7 cellular contexts compared by ENCODE assay signal in the genomic region with DNA sequence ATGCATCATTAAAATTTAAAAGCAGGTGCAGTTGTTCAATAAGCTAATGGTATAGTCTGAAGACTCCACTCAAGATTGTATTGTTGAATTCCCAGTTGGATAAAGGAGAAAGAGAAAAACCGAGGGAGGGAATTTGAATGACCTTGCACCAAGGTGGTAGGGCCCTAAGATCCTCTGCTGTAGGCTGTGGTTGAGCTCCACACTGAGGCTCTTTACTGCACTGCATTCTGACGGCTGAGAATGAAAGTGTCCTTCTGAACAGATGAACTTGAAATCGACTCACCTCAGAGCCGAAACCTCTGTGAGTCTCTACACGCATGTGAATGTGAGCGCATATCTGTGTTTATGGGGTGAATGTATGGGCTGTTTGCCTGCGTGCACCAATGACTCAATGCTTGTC.
DNase-seq lines count a peak whose midpoint lies in the region; ATAC-seq, FAIRE-seq and TF ChIP-seq lines count a peak whose summit lies in the region.

No MANE protein-coding gene starts in this region.

- H3K27me3 ChIP-seq in endothelial cell of umbilical vein (ENCODE audit: control insufficient read depth in 2 of 2, insufficient read depth in 2 of 2, low read length in 2 of 2) (peaks cover 0 to 2% of the 10 kb centered on the region in 2 experiments), psoas muscle (ENCODE audit: insufficient read depth in 3 of 3, low read length in 2 of 3) (no peaks in the 10 kb centered on the region)

- H3K9me3 ChIP-seq in endothelial cell of umbilical vein (replicated peaks; ENCODE audit: control insufficient read depth, insufficient read depth, low read length) = no peaks in the 10 kb centered on the region
- no peaks in the 10 kb centered on the region for H3K9me3 ChIP-seq in psoas muscle

- TF ChIP-seq CTCF in endothelial cell of umbilical vein (IDR thresholded peaks at IDR 0.05; ENCODE audit: extremely low read depth in 1 of 2, insufficient read depth in 1 of 2, low read depth in 1 of 2, low read length in 2 of 2) (peak; percentile 23 to 53), psoas muscle (IDR thresholded peaks at IDR 0.05) (peak; percentile 16)

- H2AFZ ChIP-seq in endothelial cell of umbilical vein (ENCODE audit: low read depth, low read length) = no peak overlapping the region

- WGBS in psoas muscle, 3 donors = 42 to 44% (median 44%) methylated on average over 7 of the region's 7 CpGs

- CTCF ChIA-PET in endothelial cell of umbilical vein (lab: Charles Lee) = interaction anchor here (0.7 to 1.4 kb wide), 2 partner anchors 389 to 936 kb away, joined by 3 read pairs; a partner anchor contains a TSS

- H3K36me3 ChIP-seq in endothelial cell of umbilical vein (ENCODE audit: control insufficient read depth in 2 of 2, extremely low read depth in 1 of 2, insufficient read depth in 2 of 2, low read length in 2 of 2) (no peaks in the 10 kb centered on the region), psoas muscle (ENCODE audit: insufficient read depth in 1 of 2, low read depth in 1 of 2) (no peaks in the 10 kb centered on the region)

- DNase-seq in NCI-H524 treated with DMSO at 0.1 percent for 48 hours (lab: John Stamatoyannopoulos, UW) (peak; percentile 74), endothelial cell of umbilical vein (ENCODE audit: low read depth, low spot score) (peak; percentile 58), psoas muscle (no peak), RCC 7860 (ENCODE audit: low spot score) (no peak), NCI-H1048 (lab: John Stamatoyannopoulos, UW) (no peak)

- H3K27ac ChIP-seq in endothelial cell of umbilical vein (ENCODE audit: insufficient read depth, low read depth, low read length) (no peak overlapping the region), psoas muscle (no peak overlapping the region)

- H3K4me2 ChIP-seq in endothelial cell of umbilical vein (ENCODE audit: insufficient read depth, low read length) = no peak overlapping the region

- H3K9ac ChIP-seq in endothelial cell of umbilical vein (replicated peaks; ENCODE audit: extremely low read depth, insufficient read depth, low read length) = no peak overlapping the region

- no peak overlapping the region for H3K4me3 ChIP-seq in endothelial cell of umbilical vein (replicated peaks in 1 of 3; ENCODE audit: insufficient read depth in 1 of 3, low read depth in 1 of 3, low read length in 3 of 3)
- H3K4me3 ChIP-seq in psoas muscle = no peak overlapping the region

- POLR2A ChIA-PET in endothelial cell of umbilical vein (lab: Charles Lee) = no interaction called here

- no peaks in the 10 kb centered on the region for H3K4me1 ChIP-seq in endothelial cell of umbilical vein (ENCODE audit: control insufficient read depth, extremely low read depth, insufficient read depth, low read length)
- H3K4me1 ChIP-seq in psoas muscle = no peaks in the 10 kb centered on the region

- BruUV-seq in endothelial cell of umbilical vein (replicated peaks; lab: Mats Ljungman, UMichigan) = no TSS peak

- dilution Hi-C loops in endothelial cell of umbilical vein (cut with MboI; ENCODE audit: extremely low pct_ligation_motif_present, low sequenced_read_pairs) = no loop called here

- TF ChIP-seq POLR2A in endothelial cell of umbilical vein (IDR thresholded peaks at IDR 0.05; ENCODE audit: low read depth, low read length) = no peak

- ATAC-seq in HG02798 (IDR thresholded peaks at IDR 0.05; ENCODE audit: poor library complexity, unreplicated experiment) (peak; percentile 51), psoas muscle (no peak), GM18498 (IDR thresholded peaks at IDR 0.05; ENCODE audit: unreplicated experiment) (no peak)

- FAIRE-seq in endothelial cell of umbilical vein (lab: Jason Lieb, UNC) = no peak
- no peak for FAIRE-seq in RCC 7860 (lab: Jason Lieb, UNC)

- no peaks in the 10 kb centered on the region for H3K79me2 ChIP-seq in endothelial cell of umbilical vein (ENCODE audit: control insufficient read depth, insufficient read depth, low read length)

- intact Hi-C loops in endothelial cell of umbilical vein (cut with micrococcal nuclease) (loop anchor here (1.0 to 2.0 kb wide), 2 partner anchors 936 to 1293 kb away; no protein-coding TSS in a partner anchor), psoas muscle (cut with DNase I) (no loop called here)

- no peaks in the 10 kb centered on the region for H3K9me1 ChIP-seq in endothelial cell of umbilical vein (replicated peaks; ENCODE audit: control insufficient read depth, extremely low read depth, insufficient read depth, low read length)

- H4K20me1 ChIP-seq in endothelial cell of umbilical vein (replicated peaks; ENCODE audit: control insufficient read depth, extremely low read depth, insufficient read depth, low read length) = no peaks in the 10 kb centered on the region

TF ChIP-seq in endothelial cell of umbilical vein, 7 proteins besides CTCF, POLR2A, EP300 and RAD21:
- TF ChIP-seq JUN (IDR thresholded peaks at IDR 0.05; ENCODE audit: borderline replicate concordance, insufficient read depth, insufficient read length, low read depth) (no peak), EZH2 (IDR thresholded peaks at IDR 0.05; ENCODE audit: borderline replicate concordance, low read depth, low read length, severe bottlenecking) (no peak), MYC (IDR thresholded peaks at IDR 0.05; ENCODE audit: low read depth, low read length) (no peak), POLR2AphosphoS5 (IDR thresholded peaks at IDR 0.05; ENCODE audit: insufficient read depth, low read depth, low read length) (no peak)
- TF ChIP-seq, protein P1, sequence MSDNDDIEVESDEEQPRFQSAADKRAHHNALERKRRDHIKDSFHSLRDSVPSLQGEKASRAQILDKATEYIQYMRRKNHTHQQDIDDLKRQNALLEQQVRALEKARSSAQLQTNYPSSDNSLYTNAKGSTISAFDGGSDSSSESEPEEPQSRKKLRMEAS (IDR thresholded peaks at IDR 0.05; ENCODE audit: insufficient read depth, insufficient read length) = no peak

Comparison
In these comparisons a context has a peak if more than half of its experiments do, and no peak if none do; other contexts are left out.
1. DNase-seq: peak in NCI-H524 treated with DMSO at 0.1 percent for 48 hours (single experiment) and endothelial cell of umbilical vein (single experiment); none in psoas muscle (0 of 2), RCC 7860 (single experiment) and NCI-H1048 (single experiment).